In genomic region chr5:142611154-142611553, GRCh38 we compare ENCODE assay signal across 9 cellular contexts.
DNase-seq lines count a peak whose midpoint lies in the region; ATAC-seq and TF ChIP-seq lines count a peak whose summit lies in the region.
"Had no signal": no experiment of that assay in that cellular context is flagged by ENCODE, and none has a peak within 500 bp of the region (broad histone marks: within the 10 kb centered on the region; RNA-seq: fewer than 3 reads in every experiment).

No MANE protein-coding gene starts in this region.

- intact Hi-C loops in lower leg skin (cut with DNase I; ENCODE audit: low total_unique reads) = no loop called here

- TF ChIP-seq CTCF in choroid plexus epithelial cell (conservative IDR thresholded peaks at IDR 0.05; ENCODE audit: low read depth, low read length) = peak; percentile 98
- TF ChIP-seq CTCF in lower leg skin (IDR thresholded peaks at IDR 0.05) = no peak

- TF ChIP-seq POLR2A in lower leg skin (IDR thresholded peaks at IDR 0.05) = no peak

- DNase-seq in SIG-M5 treated with dmso at 0.1 percent for 504 hours (lab: John Stamatoyannopoulos, UW; ENCODE audit: unreplicated experiment) = peak; percentile 60
- DNase-seq in SIG-M5 (lab: John Stamatoyannopoulos, UW) = no peak
- DNase-seq in NCI-H226 = peak; percentile 33
- DNase-seq in activated CD4-positive, alpha-beta T cell treated with anti-CD3 and anti-CD28 coated beads for 4 hours = peak; percentile 52 to 73
- DNase-seq in choroid plexus epithelial cell (ENCODE audit: low read depth) = peak; percentile 85
- peak; percentile 66 to 89 for DNase-seq in lower leg skin (ENCODE audit: low spot score in 2 of 2)
- peak; percentile 6 to 39 for DNase-seq in stimulated activated CD8-positive, alpha-beta memory T cell treated with anti-CD3 and anti-CD28 coated beads, Interleukin-15, amount 100 ng/mL, for 4 hours (ENCODE audit: low read depth in 2 of 2)

- ATAC-seq in HG02884 (IDR thresholded peaks at IDR 0.05; ENCODE audit: unreplicated experiment) = peak; percentile 88

- no peak overlapping the region for H3K4me3 ChIP-seq in choroid plexus epithelial cell (ENCODE audit: low read depth, low read length)
- H3K4me3 ChIP-seq in lower leg skin (ENCODE audit: low read depth, poor library complexity, severe bottlenecking) = no peak overlapping the region
- H3K4me3 ChIP-seq: skin epidermis had no signal

- WGBS in lower leg skin, 2 donors = 32 to 37% methylated on average over 8 of the region's 8 CpGs
